ENCODE assay signal across 1 cellular context in genomic region chr7:73770002-73770859, GRCh38.
TF ChIP-seq lines count a peak whose summit lies in the region.

Gene CLDN3, minus strand, starts transcription at chr7:73770270. Its CDS starts 221 bp downstream, at chr7:73770049.

TF ChIP-seq in WTC11, 78 proteins besides CTCF, POLR2A, EP300 and RAD21 (continued from another document and continues in another):
- TF ChIP-seq AR (CRISPR knock-in tag; IDR thresholded peaks at IDR 0.05) (no peak), HMGXB4 (CRISPR knock-in tag; IDR thresholded peaks at IDR 0.05) (peak; percentile 90), GRHL2 (CRISPR knock-in tag; IDR thresholded peaks at IDR 0.05; ENCODE audit: insufficient replicate concordance, severe bottlenecking) (no peak), ERG (CRISPR knock-in tag; IDR thresholded peaks at IDR 0.05) (no peak), SOX15 (CRISPR knock-in tag; IDR thresholded peaks at IDR 0.05) (no peak), JUN (CRISPR knock-in tag; IDR thresholded peaks at IDR 0.05) (no peak), FOXP1 (CRISPR knock-in tag; IDR thresholded peaks at IDR 0.05; ENCODE audit: borderline replicate concordance) (peak; percentile 76), TEAD1 (CRISPR knock-in tag; IDR thresholded peaks at IDR 0.05) (0 out of 2 replicates have a peak, but pooled peaks have one; percentile 38), E2F4 (CRISPR knock-in tag; IDR thresholded peaks at IDR 0.05; ENCODE audit: borderline replicate concordance, low read depth) (no peak), PRRX2 (CRISPR knock-in tag; IDR thresholded peaks at IDR 0.05) (no peak), ARID4B (CRISPR knock-in tag; IDR thresholded peaks at IDR 0.05; ENCODE audit: borderline replicate concordance) (no peak), ZBTB21 (CRISPR knock-in tag; IDR thresholded peaks at IDR 0.05; ENCODE audit: borderline replicate concordance) (peak; percentile 47), ATF1 (CRISPR knock-in tag; IDR thresholded peaks at IDR 0.05) (no peak), FOXJ3 (CRISPR knock-in tag; IDR thresholded peaks at IDR 0.05; ENCODE audit: borderline replicate concordance) (no peak), PREB (CRISPR knock-in tag; IDR thresholded peaks at IDR 0.05; ENCODE audit: borderline replicate concordance) (no peak), ZNF138 (CRISPR knock-in tag; conservative IDR thresholded peaks at IDR 0.05) (peak; percentile 68; the same call in 1 of the 2 replicates), ZNF423 (CRISPR knock-in tag; IDR thresholded peaks at IDR 0.05) (no peak), E2F5 (CRISPR knock-in tag; IDR thresholded peaks at IDR 0.05) (peak; percentile 67; the same call in 1 of the 2 replicates), ZNF396 (CRISPR knock-in tag; IDR thresholded peaks at IDR 0.05; ENCODE audit: borderline replicate concordance) (no peak), JAZF1 (CRISPR knock-in tag; IDR thresholded peaks at IDR 0.05) (no peak), OVOL2 (CRISPR knock-in tag; IDR thresholded peaks at IDR 0.05; ENCODE audit: borderline replicate concordance) (no peak), EMX1 (CRISPR knock-in tag; IDR thresholded peaks at IDR 0.05) (no peak), FOXK1 (CRISPR knock-in tag; IDR thresholded peaks at IDR 0.05) (peak; percentile 50), ZNF121 (CRISPR knock-in tag; IDR thresholded peaks at IDR 0.05) (0 out of 2 replicates have a peak, but pooled peaks have one; percentile 56), NR3C1 (CRISPR knock-in tag; conservative IDR thresholded peaks at IDR 0.05; ENCODE audit: low read depth) (0 out of 2 replicates have a peak, but pooled peaks have one; percentile 59), TCF7 (CRISPR knock-in tag; IDR thresholded peaks at IDR 0.05; ENCODE audit: low read depth) (peak; percentile 78; the same call in 1 of the 2 replicates), SMAD4 (CRISPR knock-in tag; IDR thresholded peaks at IDR 0.05) (0 out of 2 replicates have a peak, but pooled peaks have one; percentile 17), CBFB (CRISPR knock-in tag; IDR thresholded peaks at IDR 0.05; ENCODE audit: low read depth) (0 out of 2 replicates have a peak, but pooled peaks have one; percentile 61)
- TF ChIP-seq, protein P1, sequence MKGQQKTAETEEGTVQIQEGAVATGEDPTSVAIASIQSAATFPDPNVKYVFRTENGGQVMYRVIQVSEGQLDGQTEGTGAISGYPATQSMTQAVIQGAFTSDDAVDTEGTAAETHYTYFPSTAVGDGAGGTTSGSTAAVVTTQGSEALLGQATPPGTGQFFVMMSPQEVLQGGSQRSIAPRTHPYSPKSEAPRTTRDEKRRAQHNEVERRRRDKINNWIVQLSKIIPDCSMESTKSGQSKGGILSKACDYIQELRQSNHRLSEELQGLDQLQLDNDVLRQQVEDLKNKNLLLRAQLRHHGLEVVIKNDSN (CRISPR knock-in tag; IDR thresholded peaks at IDR 0.05), result peak; percentile 54
- TF ChIP-seq, protein P2, sequence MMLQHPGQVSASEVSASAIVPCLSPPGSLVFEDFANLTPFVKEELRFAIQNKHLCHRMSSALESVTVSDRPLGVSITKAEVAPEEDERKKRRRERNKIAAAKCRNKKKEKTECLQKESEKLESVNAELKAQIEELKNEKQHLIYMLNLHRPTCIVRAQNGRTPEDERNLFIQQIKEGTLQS (CRISPR knock-in tag; conservative IDR thresholded peaks at IDR 0.05), result no peak
- TF ChIP-seq, protein P3, sequence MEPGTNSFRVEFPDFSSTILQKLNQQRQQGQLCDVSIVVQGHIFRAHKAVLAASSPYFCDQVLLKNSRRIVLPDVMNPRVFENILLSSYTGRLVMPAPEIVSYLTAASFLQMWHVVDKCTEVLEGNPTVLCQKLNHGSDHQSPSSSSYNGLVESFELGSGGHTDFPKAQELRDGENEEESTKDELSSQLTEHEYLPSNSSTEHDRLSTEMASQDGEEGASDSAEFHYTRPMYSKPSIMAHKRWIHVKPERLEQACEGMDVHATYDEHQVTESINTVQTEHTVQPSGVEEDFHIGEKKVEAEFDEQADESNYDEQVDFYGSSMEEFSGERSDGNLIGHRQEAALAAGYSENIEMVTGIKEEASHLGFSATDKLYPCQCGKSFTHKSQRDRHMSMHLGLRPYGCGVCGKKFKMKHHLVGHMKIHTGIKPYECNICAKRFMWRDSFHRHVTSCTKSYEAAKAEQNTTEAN (CRISPR knock-in tag; IDR thresholded peaks at IDR 0.05), result peak; percentile 19; the same call in 1 of the 2 replicates
- TF ChIP-seq, protein P4, sequence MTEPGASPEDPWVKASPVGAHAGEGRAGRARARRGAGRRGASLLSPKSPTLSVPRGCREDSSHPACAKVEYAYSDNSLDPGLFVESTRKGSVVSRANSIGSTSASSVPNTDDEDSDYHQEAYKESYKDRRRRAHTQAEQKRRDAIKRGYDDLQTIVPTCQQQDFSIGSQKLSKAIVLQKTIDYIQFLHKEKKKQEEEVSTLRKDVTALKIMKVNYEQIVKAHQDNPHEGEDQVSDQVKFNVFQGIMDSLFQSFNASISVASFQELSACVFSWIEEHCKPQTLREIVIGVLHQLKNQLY (CRISPR knock-in tag; IDR thresholded peaks at IDR 0.05), result no peak; the same call in 1 of the 2 replicates
- TF ChIP-seq, protein P5, sequence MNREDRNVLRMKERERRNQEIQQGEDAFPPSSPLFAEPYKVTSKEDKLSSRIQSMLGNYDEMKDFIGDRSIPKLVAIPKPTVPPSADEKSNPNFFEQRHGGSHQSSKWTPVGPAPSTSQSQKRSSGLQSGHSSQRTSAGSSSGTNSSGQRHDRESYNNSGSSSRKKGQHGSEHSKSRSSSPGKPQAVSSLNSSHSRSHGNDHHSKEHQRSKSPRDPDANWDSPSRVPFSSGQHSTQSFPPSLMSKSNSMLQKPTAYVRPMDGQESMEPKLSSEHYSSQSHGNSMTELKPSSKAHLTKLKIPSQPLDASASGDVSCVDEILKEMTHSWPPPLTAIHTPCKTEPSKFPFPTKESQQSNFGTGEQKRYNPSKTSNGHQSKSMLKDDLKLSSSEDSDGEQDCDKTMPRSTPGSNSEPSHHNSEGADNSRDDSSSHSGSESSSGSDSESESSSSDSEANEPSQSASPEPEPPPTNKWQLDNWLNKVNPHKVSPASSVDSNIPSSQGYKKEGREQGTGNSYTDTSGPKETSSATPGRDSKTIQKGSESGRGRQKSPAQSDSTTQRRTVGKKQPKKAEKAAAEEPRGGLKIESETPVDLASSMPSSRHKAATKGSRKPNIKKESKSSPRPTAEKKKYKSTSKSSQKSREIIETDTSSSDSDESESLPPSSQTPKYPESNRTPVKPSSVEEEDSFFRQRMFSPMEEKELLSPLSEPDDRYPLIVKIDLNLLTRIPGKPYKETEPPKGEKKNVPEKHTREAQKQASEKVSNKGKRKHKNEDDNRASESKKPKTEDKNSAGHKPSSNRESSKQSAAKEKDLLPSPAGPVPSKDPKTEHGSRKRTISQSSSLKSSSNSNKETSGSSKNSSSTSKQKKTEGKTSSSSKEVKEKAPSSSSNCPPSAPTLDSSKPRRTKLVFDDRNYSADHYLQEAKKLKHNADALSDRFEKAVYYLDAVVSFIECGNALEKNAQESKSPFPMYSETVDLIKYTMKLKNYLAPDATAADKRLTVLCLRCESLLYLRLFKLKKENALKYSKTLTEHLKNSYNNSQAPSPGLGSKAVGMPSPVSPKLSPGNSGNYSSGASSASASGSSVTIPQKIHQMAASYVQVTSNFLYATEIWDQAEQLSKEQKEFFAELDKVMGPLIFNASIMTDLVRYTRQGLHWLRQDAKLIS (CRISPR knock-in tag; IDR thresholded peaks at IDR 0.05; ENCODE audit: borderline replicate concordance), result no peak
